1 cellular context compared by ENCODE assay signal in the genomic region with DNA sequence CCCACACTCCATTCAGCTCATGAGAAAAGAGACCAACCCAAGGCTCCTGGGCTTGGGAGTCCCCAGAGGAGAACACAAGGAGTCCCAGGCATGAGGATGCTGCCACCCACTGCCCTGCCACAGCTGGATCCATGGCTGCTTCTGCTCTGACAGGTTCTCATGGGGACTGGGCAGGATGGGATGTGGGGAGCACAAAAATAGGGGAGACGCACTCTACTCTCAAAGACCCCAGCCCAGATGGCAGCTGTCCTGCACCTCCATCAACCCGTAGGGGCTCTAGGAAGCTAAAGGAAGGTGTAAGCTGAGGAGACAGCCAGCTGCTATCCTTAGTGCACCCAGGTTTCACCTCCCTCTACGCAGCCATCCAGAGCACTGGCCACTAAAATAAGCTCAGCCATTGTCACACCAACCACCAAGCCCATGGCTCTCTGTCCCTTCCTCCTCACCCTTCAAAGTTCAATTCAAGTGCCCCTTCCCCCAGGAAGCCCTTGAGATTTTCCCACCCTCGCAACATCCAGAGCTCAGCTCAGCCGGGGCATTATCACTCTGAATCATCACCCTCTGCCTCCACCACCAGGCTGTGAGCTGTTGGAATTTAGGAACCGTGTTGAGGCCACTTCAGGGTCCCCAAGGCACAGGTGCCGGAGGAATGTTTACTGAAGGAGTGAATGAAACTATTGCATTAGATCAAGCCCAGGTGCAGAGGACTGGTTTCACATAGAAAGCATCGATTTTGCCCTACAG.
TF ChIP-seq lines count a peak whose summit lies in the region.

No MANE protein-coding gene starts in this region.

TF ChIP-seq in H1, 55 proteins besides CTCF, POLR2A, EP300 and RAD21 (continued from another document):
- TF ChIP-seq, protein P1, sequence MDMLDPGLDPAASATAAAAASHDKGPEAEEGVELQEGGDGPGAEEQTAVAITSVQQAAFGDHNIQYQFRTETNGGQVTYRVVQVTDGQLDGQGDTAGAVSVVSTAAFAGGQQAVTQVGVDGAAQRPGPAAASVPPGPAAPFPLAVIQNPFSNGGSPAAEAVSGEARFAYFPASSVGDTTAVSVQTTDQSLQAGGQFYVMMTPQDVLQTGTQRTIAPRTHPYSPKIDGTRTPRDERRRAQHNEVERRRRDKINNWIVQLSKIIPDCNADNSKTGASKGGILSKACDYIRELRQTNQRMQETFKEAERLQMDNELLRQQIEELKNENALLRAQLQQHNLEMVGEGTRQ (IDR thresholded peaks at IDR 0.05; ENCODE audit: low read length) = no peak
- TF ChIP-seq SIX5 (IDR thresholded peaks at IDR 0.05; ENCODE audit: low read depth, low read length) (no peak), RXRA (IDR thresholded peaks at IDR 0.05; ENCODE audit: insufficient read depth, low read depth, low read length) (no peak), TAF1 (IDR thresholded peaks at IDR 0.05; ENCODE audit: low read depth, low read length) (no peak), SUZ12 (IDR thresholded peaks at IDR 0.05; ENCODE audit: low read length) (no peak)
